In the genomic region with DNA sequence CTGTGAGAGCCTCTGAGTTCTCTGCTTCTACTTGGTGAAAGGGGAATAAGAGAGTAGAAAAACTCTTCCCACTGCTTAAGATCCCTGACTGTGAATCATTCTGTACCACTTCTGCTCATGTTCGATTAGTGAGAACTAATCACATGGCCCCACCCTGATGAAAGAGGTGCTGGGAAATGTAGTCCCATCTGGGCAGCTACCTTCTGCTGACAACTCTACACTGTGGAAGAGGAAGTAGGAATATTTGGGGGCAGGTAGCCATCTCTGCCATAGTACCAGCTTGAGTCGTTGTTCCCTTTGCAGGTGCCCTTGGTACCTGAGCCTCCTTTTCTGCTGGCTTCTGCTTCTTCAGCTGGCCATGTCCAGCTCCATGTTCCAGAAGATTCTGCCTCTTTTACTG, we compare ENCODE assay signal across 16 cellular contexts. TPM values are rescaled to one million over a fixed set of nuclear protein-coding genes. Genes with fewer than 3 reads are reported as not detected.
DNase-seq lines count a peak whose midpoint lies in the region; ATAC-seq and TF ChIP-seq lines count a peak whose summit lies in the region.
"Had no signal": no experiment of that assay in that cellular context is flagged by ENCODE, and none has a peak within 500 bp of the region (broad histone marks: within the 10 kb centered on the region; RNA-seq: fewer than 3 reads in every experiment).

No MANE protein-coding gene starts in this region.

- H3K4me3 ChIP-seq in testis, result no peak overlapping the region
- H3K4me3 ChIP-seq: SJCRH30 had no signal

- no peak overlapping the region for H3K27ac ChIP-seq in testis
- H3K27ac ChIP-seq: SJCRH30 had no signal

- no peaks in the 10 kb centered on the region for H3K27me3 ChIP-seq in testis

- ATAC-seq in GM18867 (IDR thresholded peaks at IDR 0.05; ENCODE audit: unreplicated experiment) (peak; percentile 62), HG02759 (IDR thresholded peaks at IDR 0.05; ENCODE audit: unreplicated experiment) (peak; percentile 52)
- ATAC-seq in activated T-helper 17 cell treated with anti-CD3 and anti-CD28 coated beads, Interleukin-2, amount 50 U/mL, for 72 hours (replicated peaks), result no peak

- no peaks in the 10 kb centered on the region for H3K9me3 ChIP-seq in testis
- H3K9me3 ChIP-seq: Caco-2, SJCRH30 had no signal

- H3K36me3 Mint-ChIP-seq in nephron (ENCODE audit: low read depth), result peaks cover 16% of the 10 kb centered on the region
- no peaks in the 10 kb centered on the region for H3K36me3 Mint-ChIP-seq in activated T-helper 17 cell treated with anti-CD3 and anti-CD28 coated beads, Interleukin-2, amount 50 U/mL, for 72 hours (ENCODE audit: low read depth)
- H3K36me3 Mint-ChIP-seq: activated naive CD4-positive, alpha-beta T cell treated with anti-CD3 and anti-CD28 coated beads, Interleukin-2, amount 10 ng/mL, durations not matched to agents 7 days and 5 days had no signal

- WGBS in testis, 2 donors, result 76 to 82% methylated on average over 2 of the region's 2 CpGs

- peaks cover 10% of the 10 kb centered on the region for H3K4me1 ChIP-seq in testis
- H3K4me1 ChIP-seq: Caco-2, SJCRH30 had no signal

- H3K9me3 Mint-ChIP-seq in nephron, result no peaks in the 10 kb centered on the region
- no peaks in the 10 kb centered on the region for H3K9me3 Mint-ChIP-seq in activated T-helper 17 cell treated with anti-CD3 and anti-CD28 coated beads, Interleukin-2, amount 50 U/mL, for 72 hours
- H3K9me3 Mint-ChIP-seq: activated naive CD4-positive, alpha-beta T cell treated with anti-CD3 and anti-CD28 coated beads, Interleukin-2, amount 10 ng/mL, durations not matched to agents 7 days and 5 days had no signal

- no peak overlapping the region for H3K4me3 Mint-ChIP-seq in nephron
- H3K4me3 Mint-ChIP-seq in activated T-helper 17 cell treated with anti-CD3 and anti-CD28 coated beads, Interleukin-2, amount 50 U/mL, for 72 hours, result no peak overlapping the region
- H3K4me3 Mint-ChIP-seq: activated naive CD4-positive, alpha-beta T cell treated with anti-CD3 and anti-CD28 coated beads, Interleukin-2, amount 10 ng/mL, durations not matched to agents 7 days and 5 days had no signal

- DNase-seq in NOMO-1 treated with DMSO at 0.1 percent for 48 hours (lab: John Stamatoyannopoulos, UW; ENCODE audit: unreplicated experiment) (peak; percentile 28), testis (no peak), glomerular visceral epithelial cell (ENCODE audit: extremely low spot score) (no peak)
- DNase-seq: activated CD4-positive, alpha-beta T cell treated with anti-CD3 and anti-CD28 coated beads for 4 hours; activated CD8-positive, alpha-beta memory T cell treated with anti-CD3 and anti-CD28 coated beads, Interleukin-2, amount 50 U/mL, for 48 hours; activated naive CD4-positive, alpha-beta T cell treated with anti-CD3 and anti-CD28 coated beads, Interleukin-2, amount 10 ng/mL, durations not matched to agents 7 days and 5 days; Caco-2; glutamatergic neuron; NCI-H1694 treated with DMSO at 0.1 percent for 48 hours; NCI-H226; SJCRH30; stimulated activated CD4-positive, alpha-beta T cell treated with anti-CD3 and anti-CD28 coated beads, Interleukin-15, amount 100 ng/mL, for 24 hours had no signal

- no peaks in the 10 kb centered on the region for H3K36me3 ChIP-seq in testis (ENCODE audit: low read depth, missing control alignments)
- H3K36me3 ChIP-seq: SJCRH30 had no signal

- peaks cover 5% of the 10 kb centered on the region for H3K27me3 Mint-ChIP-seq in nephron (ENCODE audit: low read depth)
- no peaks in the 10 kb centered on the region for H3K27me3 Mint-ChIP-seq in activated T-helper 17 cell treated with anti-CD3 and anti-CD28 coated beads, Interleukin-2, amount 50 U/mL, for 72 hours
- H3K27me3 Mint-ChIP-seq: activated naive CD4-positive, alpha-beta T cell treated with anti-CD3 and anti-CD28 coated beads, Interleukin-2, amount 10 ng/mL, durations not matched to agents 7 days and 5 days had no signal

- H3K27ac Mint-ChIP-seq in nephron, result peak overlapping the region in 2 of 3 experiments; percentile 19 to 68
- no peak overlapping the region for H3K27ac Mint-ChIP-seq in activated T-helper 17 cell treated with anti-CD3 and anti-CD28 coated beads, Interleukin-2, amount 50 U/mL, for 72 hours
- H3K27ac Mint-ChIP-seq: activated naive CD4-positive, alpha-beta T cell treated with anti-CD3 and anti-CD28 coated beads, Interleukin-2, amount 10 ng/mL, durations not matched to agents 7 days and 5 days had no signal

- intact Hi-C loops in testis (cut with DNase I; ENCODE audit: low total_unique reads), result no loop called here

- TF ChIP-seq POLR2A in testis (IDR thresholded peaks at IDR 0.05), result no peak

- peaks cover 67% of the 10 kb centered on the region for H3K4me1 Mint-ChIP-seq in nephron
- H3K4me1 Mint-ChIP-seq in activated T-helper 17 cell treated with anti-CD3 and anti-CD28 coated beads, Interleukin-2, amount 50 U/mL, for 72 hours, result no peaks in the 10 kb centered on the region
- H3K4me1 Mint-ChIP-seq: activated naive CD4-positive, alpha-beta T cell treated with anti-CD3 and anti-CD28 coated beads, Interleukin-2, amount 10 ng/mL, durations not matched to agents 7 days and 5 days had no signal

- TF ChIP-seq CTCF in nephron (IDR thresholded peaks at IDR 0.05; ENCODE audit: unreplicated experiment in 3 of 3) (no peak), testis (IDR thresholded peaks at IDR 0.05) (no peak)

RNA-seq across cellular contexts. Expression of a gene that starts 30.0 kb away (rescaled TPM):
- 1 to 10 TPM in 1 of 2 donors, under 1 TPM in 1; 0.66 to 1.3 TPM for total RNA-seq in activated T-helper 17 cell treated with anti-CD3 and anti-CD28 coated beads, Interleukin-2, amount 50 U/mL, for 72 hours
- 10 to 100 TPM in 1 of 2 donors, 1 to 10 TPM in 1; 8.4 to 14.4 TPM for total RNA-seq in testis
- 5.9 TPM for polyA plus RNA-seq in testis (ENCODE audit: insufficient read depth, low read depth, low replicate concordance)

Comparison
In these comparisons a context has a peak if more than half of its experiments do, and no peak if none do; other contexts are left out.
1. RNA of a gene that starts 30.0 kb away (total RNA-seq): 8.4 to 14.4 TPM in testis; 0.66 to 1.3 TPM in activated T-helper 17 cell treated with anti-CD3 and anti-CD28 coated beads, Interleukin-2, amount 50 U/mL, for 72 hours; every median in the first group is over 4 times any median in the second.